1 cellular context compared by ENCODE assay signal in genomic region chr5:132293992-132294727, GRCh38.
A peak's percentile ranks its signal among the peaks of the same experiment; 100 is the strongest.
TF ChIP-seq lines count a peak whose summit lies in the region.

SLC22A4 (plus strand) TSS chr5:132294394; CDS start chr5:132294617, 223 bp downstream.

TF ChIP-seq in HepG2, 621 proteins besides CTCF, POLR2A, EP300 and RAD21 (continued from another document and continues in another):
- TF ChIP-seq ZNF776 (CRISPR knock-in tag; IDR thresholded peaks at IDR 0.05) (no peak; the same call in 1 of the 2 replicates), HOMEZ (CRISPR knock-in tag; IDR thresholded peaks at IDR 0.05; ENCODE audit: low read depth) (no peak), GPN1 (CRISPR knock-in tag; IDR thresholded peaks at IDR 0.05; ENCODE audit: borderline replicate concordance) (no peak), E2F1 (CRISPR knock-in tag; IDR thresholded peaks at IDR 0.05) (peak; percentile 40), SP2 (CRISPR knock-in tag; IDR thresholded peaks at IDR 0.05) (peak; percentile 14; the same call in 1 of the 2 replicates), TCF7L2 (IDR thresholded peaks at IDR 0.05; ENCODE audit: low read depth, low read length) (no peak), CBX2 (IDR thresholded peaks at IDR 0.05; ENCODE audit: low read depth, low read length) (no peak), CBX2 (CRISPR knock-in tag; IDR thresholded peaks at IDR 0.05; ENCODE audit: low read depth) (no peak), ZNF414 (CRISPR knock-in tag; IDR thresholded peaks at IDR 0.05) (peak; percentile 22; the same call in 1 of the 2 replicates), SMARCE1 (IDR thresholded peaks at IDR 0.05; ENCODE audit: borderline replicate concordance) (no peak), ZNF317 (CRISPR knock-in tag; IDR thresholded peaks at IDR 0.05) (no peak), TRIM24 (CRISPR knock-in tag; IDR thresholded peaks at IDR 0.05) (no peak), LBX2 (CRISPR knock-in tag; IDR thresholded peaks at IDR 0.05; ENCODE audit: borderline replicate concordance) (no peak), YEATS2 (CRISPR knock-in tag; IDR thresholded peaks at IDR 0.05; ENCODE audit: borderline replicate concordance) (peak; percentile 29; the same call in 1 of the 2 replicates), ATF5 (CRISPR knock-in tag; IDR thresholded peaks at IDR 0.05; ENCODE audit: low read depth) (no peak), FOXK1 (CRISPR knock-in tag; IDR thresholded peaks at IDR 0.05; ENCODE audit: borderline replicate concordance, low read depth) (peak; percentile 30; the same call in 1 of the 2 replicates), SETDB1 (CRISPR knock-in tag; IDR thresholded peaks at IDR 0.05; ENCODE audit: borderline replicate concordance) (no peak), FOXP4 (CRISPR knock-in tag; IDR thresholded peaks at IDR 0.05) (peak; percentile 52), NFKB2 (CRISPR knock-in tag; IDR thresholded peaks at IDR 0.05; ENCODE audit: borderline replicate concordance) (peak; percentile 77; the same call in 1 of the 2 replicates), ZNF556 (CRISPR knock-in tag; IDR thresholded peaks at IDR 0.05; ENCODE audit: borderline replicate concordance) (peak; percentile 2; the same call in 1 of the 2 replicates), ZNF607 (CRISPR knock-in tag; IDR thresholded peaks at IDR 0.05; ENCODE audit: borderline replicate concordance) (peak; percentile 63; the same call in 1 of the 2 replicates), ZNF432 (CRISPR knock-in tag; IDR thresholded peaks at IDR 0.05; ENCODE audit: borderline replicate concordance) (no peak), E2F5 (CRISPR knock-in tag; conservative IDR thresholded peaks at IDR 0.05) (no peak), ZNF251 (CRISPR knock-in tag; IDR thresholded peaks at IDR 0.05) (no peak), NR2C2 (CRISPR knock-in tag; IDR thresholded peaks at IDR 0.05; ENCODE audit: borderline replicate concordance) (no peak; the same call in 1 of the 2 replicates), ZFX (CRISPR knock-in tag; IDR thresholded peaks at IDR 0.05; ENCODE audit: low read depth) (no peak; the same call in 1 of the 2 replicates), ZBTB39 (CRISPR knock-in tag; IDR thresholded peaks at IDR 0.05) (no peak), ZBTB21 (CRISPR knock-in tag; IDR thresholded peaks at IDR 0.05) (no peak), TBX2 (CRISPR knock-in tag; IDR thresholded peaks at IDR 0.05; ENCODE audit: borderline replicate concordance) (peak; percentile 68), HNF1B (CRISPR knock-in tag; IDR thresholded peaks at IDR 0.05) (no peak), ZNF547 (CRISPR knock-in tag; IDR thresholded peaks at IDR 0.05) (peak; percentile 50), FOXA3 (CRISPR knock-in tag; IDR thresholded peaks at IDR 0.05) (peak; percentile 22; the same call in 1 of the 2 replicates), CHD4 (IDR thresholded peaks at IDR 0.05; ENCODE audit: borderline replicate concordance, low read length) (no peak), ZNF766 (CRISPR knock-in tag; IDR thresholded peaks at IDR 0.05; ENCODE audit: borderline replicate concordance) (0 out of 2 replicates have a peak, but pooled peaks have one; percentile 73), POLR2AphosphoS2 (IDR thresholded peaks at IDR 0.05; ENCODE audit: low read depth, low read length) (no peak), RFX5 (IDR thresholded peaks at IDR 0.05; ENCODE audit: low read depth, low read length) (no peak), SKI (IDR thresholded peaks at IDR 0.05; ENCODE audit: partially characterized antibody) (no peak), NFE2 (CRISPR knock-in tag; IDR thresholded peaks at IDR 0.05) (no peak), ZNF33B (CRISPR knock-in tag; IDR thresholded peaks at IDR 0.05) (peak; percentile 96), AFF4 (CRISPR knock-in tag; IDR thresholded peaks at IDR 0.05) (no peak), ZNF800 (CRISPR knock-in tag; IDR thresholded peaks at IDR 0.05) (peak; percentile 90; the same call in 1 of the 2 replicates), THRA (CRISPR knock-in tag; IDR thresholded peaks at IDR 0.05; ENCODE audit: borderline replicate concordance) (peak; percentile 84), KLF12 (CRISPR knock-in tag; IDR thresholded peaks at IDR 0.05; ENCODE audit: borderline replicate concordance) (peak; percentile 68; the same call in 1 of the 2 replicates), RELA (CRISPR knock-in tag; IDR thresholded peaks at IDR 0.05) (peak; percentile 40; the same call in 1 of the 2 replicates)
